23 cellular contexts compared by ENCODE assay signal in genomic region chr12:9872743-9873142, GRCh38. TPM values are rescaled to one million over a fixed set of nuclear protein-coding genes. Genes with fewer than 3 reads are reported as not detected.
DNase-seq lines count a peak whose midpoint lies in the region; ATAC-seq and TF ChIP-seq lines count a peak whose summit lies in the region.
"Had no signal": no experiment of that assay in that cellular context is flagged by ENCODE, and none has a peak within 500 bp of the region (broad histone marks: within the 10 kb centered on the region; RNA-seq: fewer than 3 reads in every experiment).

No MANE protein-coding gene starts in this region.

- no peaks in the 10 kb centered on the region for H3K36me3 ChIP-seq in right atrium auricular region
- no peaks in the 10 kb centered on the region for H3K36me3 ChIP-seq in esophagus (ENCODE audit: control insufficient read depth in 2 of 2, insufficient read depth in 2 of 2, low read length in 1 of 2)
- H3K36me3 ChIP-seq: adrenal gland, gastroesophageal sphincter, SJSA1 had no signal

- peak; percentile 25 for DNase-seq in left ventricle myocardium superior
- no peak for DNase-seq in right atrium auricular region (ENCODE audit: low spot score)
- no peak for DNase-seq in cortex of kidney (lab: John Stamatoyannopoulos, UW)
- no peak for DNase-seq in NCI-H69 (lab: John Stamatoyannopoulos, UW)
- DNase-seq in omental fat pad (ENCODE audit: low spot score) = no peak
- no peak for DNase-seq in NCI-H2107 (lab: John Stamatoyannopoulos, UW)
- DNase-seq: activated CD4-positive, alpha-beta T cell treated with anti-CD3 and anti-CD28 coated beads, Interleukin-2, amount 10 ng/mL, durations not matched to agents 24 days and 14 days; adrenal gland; C1 segment of cervical spinal cord; left cardiac atrium; midbrain; NCI-H187; PC-9; stimulated activated CD4-positive, alpha-beta T cell treated with anti-CD3 and anti-CD28 coated beads, Interleukin-12 subunit alpha, Interleukin-12 subunit beta, amount 100 ng/mL, for 4 hours had no signal

- H3K36me3 Mint-ChIP-seq in nephron (ENCODE audit: low read depth) = no peaks in the 10 kb centered on the region

- peak; percentile 19 for ATAC-seq in left ventricle myocardium superior
- ATAC-seq in omental fat pad (ENCODE audit: low FRiP score) = no peak
- ATAC-seq: gastroesophageal sphincter had no signal

- H3K4me1 Mint-ChIP-seq in nephron = peaks cover 22% of the 10 kb centered on the region

- H3K4me3 ChIP-seq in right atrium auricular region = no peak overlapping the region
- no peak overlapping the region for H3K4me3 ChIP-seq in esophagus (ENCODE audit: low read depth in 1 of 2, low read length in 2 of 2)
- H3K4me3 ChIP-seq: adrenal gland, gastroesophageal sphincter, PC-9, SJSA1 had no signal

- WGBS in esophagus, 2 donors = 56 to 60% methylated on average over 11 of the region's 11 CpGs

- H3K27me3 ChIP-seq in right atrium auricular region (no peaks in the 10 kb centered on the region), esophagus (ENCODE audit: control insufficient read depth in 1 of 2, insufficient read depth in 2 of 2, low read length in 2 of 2) (no peaks in the 10 kb centered on the region)
- H3K27me3 ChIP-seq: adrenal gland, gastroesophageal sphincter, SJSA1 had no signal

- H3K4me3 Mint-ChIP-seq in nephron = no peak overlapping the region
- H3K4me3 Mint-ChIP-seq: activated CD4-positive, alpha-beta T cell treated with anti-CD3 and anti-CD28 coated beads, Interleukin-2, amount 10 ng/mL, durations not matched to agents 24 days and 14 days; dendritic cell treated with granulocyte-macrophage colony-stimulating factor and Interleukin-4, amounts not matched to agents 40 ng/mL and 50 ng/mL, for 4 days; neural crest cell; T-helper 1 cell treated with Interleukin-12 subunit alpha and Interleukin-12 subunit beta and Interleukin-4 antibody, amounts not matched to agents 30 μg/mL and 1 μg/mL, for 36 hours had no signal

- intact Hi-C loops in left ventricle myocardium superior (cut with micrococcal nuclease) = no loop called here

- TF ChIP-seq CTCF in right atrium auricular region (IDR thresholded peaks at IDR 0.05) = no peak
- no peak for TF ChIP-seq CTCF in nephron (IDR thresholded peaks at IDR 0.05; ENCODE audit: unreplicated experiment in 3 of 3)
- TF ChIP-seq CTCF in omental fat pad (IDR thresholded peaks at IDR 0.05) = no peak

- H3K4me1 ChIP-seq in right atrium auricular region = no peaks in the 10 kb centered on the region
- peaks cover 0 to 3% of the 10 kb centered on the region in 2 donors for H3K4me1 ChIP-seq in esophagus (ENCODE audit: control insufficient read depth in 2 of 2, insufficient read depth in 2 of 2, low read length in 1 of 2)
- H3K4me1 ChIP-seq: gastroesophageal sphincter had no signal

- H3K27ac ChIP-seq in right atrium auricular region = no peak overlapping the region
- peak overlapping the region; percentile 76 to 83 for H3K27ac ChIP-seq in esophagus (ENCODE audit: low read depth in 2 of 2, low read length in 1 of 2)
- H3K27ac ChIP-seq: adrenal gland, gastroesophageal sphincter, PC-9, SJSA1 had no signal

- H3K9me3 Mint-ChIP-seq in nephron = no peaks in the 10 kb centered on the region
- H3K9me3 Mint-ChIP-seq: T-helper 1 cell treated with Interleukin-12 subunit alpha and Interleukin-12 subunit beta and Interleukin-4 antibody, amounts not matched to agents 30 μg/mL and 1 μg/mL, for 36 hours had no signal

- H3K9me3 ChIP-seq in right atrium auricular region = no peaks in the 10 kb centered on the region
- H3K9me3 ChIP-seq in esophagus (ENCODE audit: control insufficient read depth in 2 of 2, insufficient read depth in 1 of 2, low read depth in 1 of 2, low read length in 1 of 2) = no peaks in the 10 kb centered on the region
- H3K9me3 ChIP-seq: adrenal gland, gastroesophageal sphincter, SJSA1 had no signal

- H3K27ac Mint-ChIP-seq in nephron = peak overlapping the region in 2 of 3 experiments; percentile 10 to 26
- H3K27ac Mint-ChIP-seq: activated CD4-positive, alpha-beta T cell treated with anti-CD3 and anti-CD28 coated beads, Interleukin-2, amount 10 ng/mL, durations not matched to agents 24 days and 14 days; dendritic cell treated with granulocyte-macrophage colony-stimulating factor and Interleukin-4, amounts not matched to agents 40 ng/mL and 50 ng/mL, for 4 days; progenitor cell of endocrine pancreas; T-helper 1 cell treated with Interleukin-12 subunit alpha and Interleukin-12 subunit beta and Interleukin-4 antibody, amounts not matched to agents 30 μg/mL and 1 μg/mL, for 36 hours had no signal

- no peaks in the 10 kb centered on the region for H3K27me3 Mint-ChIP-seq in nephron (ENCODE audit: low read depth)
- H3K27me3 Mint-ChIP-seq: activated CD4-positive, alpha-beta T cell treated with anti-CD3 and anti-CD28 coated beads, Interleukin-2, amount 10 ng/mL, durations not matched to agents 24 days and 14 days; dendritic cell treated with granulocyte-macrophage colony-stimulating factor and Interleukin-4, amounts not matched to agents 40 ng/mL and 50 ng/mL, for 4 days had no signal

RNA-seq across cellular contexts. Expression of gene CLEC2B, which starts 3.6 kb away (rescaled TPM):
- 3.7 TPM for total RNA-seq in left ventricle myocardium superior
- 1 to 10 TPM; 3.9 to 4.9 TPM for total RNA-seq in right atrium auricular region
- 10 to 100 TPM in 1 of 2 donors, 1 to 10 TPM in 1; 8.3 to 12.8 TPM for polyA plus RNA-seq in esophagus
- total RNA-seq in omental fat pad = 10 to 100 TPM; 23.8 to 48.2 (median 31.5) TPM
- total RNA-seq: progenitor cell of endocrine pancreas had no signal

RNA-seq across cellular contexts. Expression of gene KLRF2, which starts 8.5 kb away (rescaled TPM):
- not detected for total RNA-seq in left ventricle myocardium superior
- not detected for total RNA-seq in right atrium auricular region
- polyA plus RNA-seq in esophagus = not detected
- not detected for total RNA-seq in omental fat pad
- total RNA-seq: activated CD4-positive, alpha-beta T cell treated with anti-CD3 and anti-CD28 coated beads, Interleukin-2, amount 10 ng/mL, durations not matched to agents 24 days and 14 days; adrenal gland; gastroesophageal sphincter; left cardiac atrium; neural crest cell; PC-9; progenitor cell of endocrine pancreas; SJSA1; subcutaneous adipose tissue had no signal
- polyA plus RNA-seq: adrenal gland had no signal

RNA-seq across cellular contexts. Expression of gene KLRF1, which starts 45.5 kb away (rescaled TPM):
- total RNA-seq in left ventricle myocardium superior (0.55 TPM), right atrium auricular region (under 1 TPM in 1 of 2 donors, not detected in 1; 0.47 TPM), omental fat pad (under 1 TPM in 1 of 4 donors, not detected in 3; 0.46 TPM)
- polyA plus RNA-seq in esophagus = 1 to 10 TPM in 1 of 2 donors, under 1 TPM in 1; 0.48 to 1.2 TPM
- total RNA-seq: activated CD4-positive, alpha-beta T cell treated with anti-CD3 and anti-CD28 coated beads, Interleukin-2, amount 10 ng/mL, durations not matched to agents 24 days and 14 days; gastroesophageal sphincter; neural crest cell; PC-9; progenitor cell of endocrine pancreas; SJSA1 had no signal

RNA-seq across cellular contexts. Expression of gene CLEC2A, which starts 59.4 kb away (rescaled TPM):
- total RNA-seq in left ventricle myocardium superior (not detected), right atrium auricular region (not detected), omental fat pad (not detected)
- polyA plus RNA-seq in esophagus = not detected
- total RNA-seq: activated CD4-positive, alpha-beta T cell treated with anti-CD3 and anti-CD28 coated beads, Interleukin-2, amount 10 ng/mL, durations not matched to agents 24 days and 14 days; adrenal gland; gastroesophageal sphincter; left cardiac atrium; neural crest cell; PC-9; progenitor cell of endocrine pancreas; SJSA1; subcutaneous adipose tissue had no signal
- polyA plus RNA-seq: adrenal gland had no signal

Comparison
In these comparisons a context has a peak if more than half of its experiments do, and no peak if none do; other contexts are left out.
1. H3K27ac ChIP-seq: peak in esophagus (2 of 2); none in right atrium auricular region (0 of 2).